ENCODE assay signal across 2 cellular contexts in the genomic region with DNA sequence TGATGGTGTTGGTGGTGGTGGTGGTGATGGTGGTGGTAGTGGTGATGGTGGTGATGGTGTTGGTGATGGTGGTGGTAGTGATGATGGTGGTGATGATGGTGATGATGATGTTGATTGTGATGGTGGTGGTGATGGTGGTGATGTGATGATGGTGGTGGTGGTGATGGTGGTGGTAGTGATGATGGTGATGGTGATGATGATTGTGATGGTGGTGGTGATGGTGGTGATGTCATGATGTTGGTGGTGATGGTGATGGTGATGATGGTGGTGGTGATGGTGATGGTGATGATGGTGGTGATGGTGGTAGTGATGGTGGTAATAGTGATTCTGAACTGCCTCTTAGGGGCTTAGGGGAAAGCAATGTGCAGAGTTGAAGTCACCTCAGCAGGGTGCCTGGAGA.
A peak's percentile ranks its signal among the peaks of the same experiment; 100 is the strongest.
TF ChIP-seq lines count a peak whose summit lies in the region.

No MANE protein-coding gene starts in this region.

TF ChIP-seq in HepG2, 621 proteins besides CTCF, POLR2A, EP300 and RAD21:
- no peak for TF ChIP-seq HIVEP1 (CRISPR knock-in tag; IDR thresholded peaks at IDR 0.05)
- TF ChIP-seq ARNTL (CRISPR knock-in tag; IDR thresholded peaks at IDR 0.05) = no peak
- no peak for TF ChIP-seq KLF16 (CRISPR knock-in tag; IDR thresholded peaks at IDR 0.05)
- TF ChIP-seq, protein P1, sequence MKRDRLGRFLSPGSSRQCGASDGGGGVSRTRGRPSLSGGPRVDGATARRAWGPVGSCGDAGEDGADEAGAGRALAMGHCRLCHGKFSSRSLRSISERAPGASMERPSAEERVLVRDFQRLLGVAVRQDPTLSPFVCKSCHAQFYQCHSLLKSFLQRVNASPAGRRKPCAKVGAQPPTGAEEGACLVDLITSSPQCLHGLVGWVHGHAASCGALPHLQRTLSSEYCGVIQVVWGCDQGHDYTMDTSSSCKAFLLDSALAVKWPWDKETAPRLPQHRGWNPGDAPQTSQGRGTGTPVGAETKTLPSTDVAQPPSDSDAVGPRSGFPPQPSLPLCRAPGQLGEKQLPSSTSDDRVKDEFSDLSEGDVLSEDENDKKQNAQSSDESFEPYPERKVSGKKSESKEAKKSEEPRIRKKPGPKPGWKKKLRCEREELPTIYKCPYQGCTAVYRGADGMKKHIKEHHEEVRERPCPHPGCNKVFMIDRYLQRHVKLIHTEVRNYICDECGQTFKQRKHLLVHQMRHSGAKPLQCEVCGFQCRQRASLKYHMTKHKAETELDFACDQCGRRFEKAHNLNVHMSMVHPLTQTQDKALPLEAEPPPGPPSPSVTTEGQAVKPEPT (CRISPR knock-in tag; IDR thresholded peaks at IDR 0.05; ENCODE audit: low read depth) = no peak
- no peak for TF ChIP-seq NBN (conservative IDR thresholded peaks at IDR 0.05)
- no peak for TF ChIP-seq PHF20 (CRISPR knock-in tag; IDR thresholded peaks at IDR 0.05)
- TF ChIP-seq PHB2 (IDR thresholded peaks at IDR 0.05; ENCODE audit: partially characterized antibody) = no peak
- TF ChIP-seq ATF7 (IDR thresholded peaks at IDR 0.05) = peak; percentile 88
- TF ChIP-seq ATF7 (CRISPR knock-in tag; IDR thresholded peaks at IDR 0.05) = no peak
- no peak for TF ChIP-seq TOE1 (CRISPR knock-in tag; IDR thresholded peaks at IDR 0.05)
- TF ChIP-seq CREB1 (IDR thresholded peaks at IDR 0.05) = peak; percentile 90
- TF ChIP-seq CREB1 (CRISPR knock-in tag; IDR thresholded peaks at IDR 0.05) = no peak
- no peak for TF ChIP-seq ZNF629 (CRISPR knock-in tag; conservative IDR thresholded peaks at IDR 0.05)
- TF ChIP-seq SIN3B (IDR thresholded peaks at IDR 0.05; ENCODE audit: low read length) = no peak
- TF ChIP-seq SP1 (IDR thresholded peaks at IDR 0.05) = no peak
- no peak for TF ChIP-seq SP1 (CRISPR knock-in tag; IDR thresholded peaks at IDR 0.05)
- TF ChIP-seq, protein P2, sequence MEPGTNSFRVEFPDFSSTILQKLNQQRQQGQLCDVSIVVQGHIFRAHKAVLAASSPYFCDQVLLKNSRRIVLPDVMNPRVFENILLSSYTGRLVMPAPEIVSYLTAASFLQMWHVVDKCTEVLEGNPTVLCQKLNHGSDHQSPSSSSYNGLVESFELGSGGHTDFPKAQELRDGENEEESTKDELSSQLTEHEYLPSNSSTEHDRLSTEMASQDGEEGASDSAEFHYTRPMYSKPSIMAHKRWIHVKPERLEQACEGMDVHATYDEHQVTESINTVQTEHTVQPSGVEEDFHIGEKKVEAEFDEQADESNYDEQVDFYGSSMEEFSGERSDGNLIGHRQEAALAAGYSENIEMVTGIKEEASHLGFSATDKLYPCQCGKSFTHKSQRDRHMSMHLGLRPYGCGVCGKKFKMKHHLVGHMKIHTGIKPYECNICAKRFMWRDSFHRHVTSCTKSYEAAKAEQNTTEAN (CRISPR knock-in tag; conservative IDR thresholded peaks at IDR 0.05) = no peak
- no peak for TF ChIP-seq KAT2B (IDR thresholded peaks at IDR 0.05; ENCODE audit: borderline replicate concordance, low read depth, low read length)

TF ChIP-seq in H1, 55 proteins besides CTCF, POLR2A, EP300 and RAD21:
- no peak for TF ChIP-seq RNF2 (IDR thresholded peaks at IDR 0.05; ENCODE audit: borderline replicate concordance, low read depth, low read length, missing control alignments, poor library complexity, severe bottlenecking)
- no peak for TF ChIP-seq ATF2 (IDR thresholded peaks at IDR 0.05; ENCODE audit: low read length)
- TF ChIP-seq ZNF274 (IDR thresholded peaks at IDR 0.05; ENCODE audit: borderline replicate concordance, extremely low read depth, low read length) = no peak
